ENCODE assay signal across 1 cellular context in genomic region chr1:25246600-25247023, GRCh38.
TF ChIP-seq lines count a peak whose summit lies in the region.

No MANE protein-coding gene starts in this region.

TF ChIP-seq in HepG2, 621 proteins besides CTCF, POLR2A, EP300 and RAD21 (continues in another document):
- TF ChIP-seq ZNF687 (CRISPR knock-in tag; IDR thresholded peaks at IDR 0.05), result 0 out of 2 replicates have a peak, but pooled peaks have one; percentile 39
- no peak for TF ChIP-seq MTA3 (CRISPR knock-in tag; IDR thresholded peaks at IDR 0.05)
- peak; percentile 29; the same call in 1 of the 2 replicates for TF ChIP-seq ZNF609 (CRISPR knock-in tag; IDR thresholded peaks at IDR 0.05; ENCODE audit: borderline replicate concordance)
- peak; percentile 8 for TF ChIP-seq ZNF407 (CRISPR knock-in tag; IDR thresholded peaks at IDR 0.05; ENCODE audit: not compliant biosample characterization)
- TF ChIP-seq ZNF276 (CRISPR knock-in tag; IDR thresholded peaks at IDR 0.05; ENCODE audit: low read depth), result 0 out of 2 replicates have a peak, but pooled peaks have one; percentile 16
- peak; percentile 84; the same call in 1 of the 2 replicates for TF ChIP-seq ZNF318 (CRISPR knock-in tag; IDR thresholded peaks at IDR 0.05)
- no peak for TF ChIP-seq BRF2 (CRISPR knock-in tag; IDR thresholded peaks at IDR 0.05)
- TF ChIP-seq ZMAT3 (CRISPR knock-in tag; conservative IDR thresholded peaks at IDR 0.05), result no peak
- peak; percentile 11; the same call in 1 of the 2 replicates for TF ChIP-seq ARNT2 (CRISPR knock-in tag; IDR thresholded peaks at IDR 0.05; ENCODE audit: low read depth)
- TF ChIP-seq E2F2 (CRISPR knock-in tag; IDR thresholded peaks at IDR 0.05; ENCODE audit: borderline replicate concordance), result no peak
